In the genomic region with DNA sequence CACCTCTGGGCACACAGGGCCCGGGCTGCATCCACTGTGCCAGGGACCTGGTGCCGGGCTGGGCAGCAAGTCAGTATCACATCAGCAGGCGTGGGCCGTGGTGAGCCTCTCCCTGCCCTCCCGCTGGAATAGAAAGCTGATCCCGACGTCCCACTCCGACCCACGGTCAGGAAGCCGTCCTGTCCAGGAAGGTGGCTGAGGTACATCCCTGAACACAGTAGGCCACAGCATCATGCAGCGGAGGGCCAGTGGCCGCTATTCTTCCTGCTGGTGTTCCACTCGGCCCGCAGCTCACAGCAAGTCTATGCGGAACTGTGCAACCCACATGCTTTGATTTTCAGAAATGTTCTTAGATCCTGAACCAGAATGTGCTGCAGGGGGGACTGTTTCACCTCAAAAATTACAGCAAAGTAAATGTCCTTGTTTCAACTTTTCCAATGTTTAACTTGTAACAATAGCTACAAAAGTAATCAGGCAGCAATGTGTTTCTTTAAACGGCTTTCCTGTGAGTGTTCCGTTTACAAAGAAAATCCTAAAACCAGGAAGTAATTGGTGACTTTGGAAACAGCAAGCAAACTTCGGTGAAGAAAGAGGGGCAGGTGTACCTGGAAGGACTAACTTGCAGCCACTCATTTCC, we compare ENCODE assay signal across 8 cellular contexts. TPM values are rescaled to one million over a fixed set of nuclear protein-coding genes. Genes with fewer than 3 reads are reported as not detected.
A peak's percentile ranks its signal among the peaks of the same experiment; 100 is the strongest.
DNase-seq lines count a peak whose midpoint lies in the region; ATAC-seq and TF ChIP-seq lines count a peak whose summit lies in the region.

No MANE protein-coding gene starts in this region.

- peaks cover 2% of the 10 kb centered on the region for H3K36me3 Mint-ChIP-seq in central memory CD8-positive, alpha-beta T cell (ENCODE audit: insufficient read depth)
- H3K36me3 Mint-ChIP-seq in mesothelial cell of epicardium = no peaks in the 10 kb centered on the region

- H3K4me1 ChIP-seq in vagina = peaks cover 46% of the 10 kb centered on the region

- peaks cover 50% of the 10 kb centered on the region for H3K4me1 Mint-ChIP-seq in central memory CD8-positive, alpha-beta T cell
- H3K4me1 Mint-ChIP-seq in mesothelial cell of epicardium = peaks cover 41% of the 10 kb centered on the region

- no peak for TF ChIP-seq POLR2A in vagina (IDR thresholded peaks at IDR 0.05)

- H3K9me3 ChIP-seq in vagina = no peaks in the 10 kb centered on the region

- peak overlapping the region; percentile 90 for H3K27ac ChIP-seq in vagina

- H3K9me3 Mint-ChIP-seq in central memory CD8-positive, alpha-beta T cell = no peaks in the 10 kb centered on the region
- no peaks in the 10 kb centered on the region for H3K9me3 Mint-ChIP-seq in mesothelial cell of epicardium

- ATAC-seq in Right ventricle myocardium inferior = no peak
- ATAC-seq in central memory CD8-positive, alpha-beta T cell (replicated peaks; ENCODE audit: extremely low read depth, poor library complexity, severe bottlenecking) = no peak

- intact Hi-C loops in Right ventricle myocardium inferior (cut with DNase I) = loop anchor here (2.0 kb wide), 2 partner anchors 15 to 17 kb away; no protein-coding TSS in a partner anchor
- intact Hi-C loops in cardiac septum (cut with DNase I) = loop anchor here (1.0 kb wide), 1 partner anchor 14 kb away; no protein-coding TSS in a partner anchor
- intact Hi-C loops in vagina (cut with DNase I) = no loop called here

- H3K4me3 ChIP-seq in vagina = peak overlapping the region; percentile 67 to 93

- TF ChIP-seq CTCF in mesothelial cell of epicardium (IDR thresholded peaks at IDR 0.05; ENCODE audit: unreplicated experiment) (no peak), vagina (IDR thresholded peaks at IDR 0.05) (no peak)

- H3K36me3 ChIP-seq in vagina = no peaks in the 10 kb centered on the region

- DNase-seq in Right ventricle myocardium inferior (ENCODE audit: missing footprints) = peak; percentile 65
- no peak for DNase-seq in cardiac septum (ENCODE audit: low spot score)
- DNase-seq in central memory CD8-positive, alpha-beta T cell (ENCODE audit: low spot score in 2 of 2) = no peak
- DNase-seq in mesothelial cell of epicardium (ENCODE audit: low spot score in 2 of 2, unreplicated experiment in 2 of 2) = no peak
- no peak for DNase-seq in vagina (ENCODE audit: extremely low spot score in 2 of 2)
- DNase-seq in NK-92 treated with Interleukin-12 subunit alpha and Interleukin-12 subunit beta, amount 100 ng/mL, for 24 hours (lab: John Stamatoyannopoulos, UW) = no peak
- DNase-seq in activated effector memory CD4-positive, alpha-beta T cell treated with Interleukin-2 at 50 U/mL for 16 hours = no peak
- no peak for DNase-seq in DMS53 (lab: John Stamatoyannopoulos, UW)

- H3K27me3 ChIP-seq in vagina = no peaks in the 10 kb centered on the region

- H3K27ac Mint-ChIP-seq in central memory CD8-positive, alpha-beta T cell (ENCODE audit: low read depth) = no peak overlapping the region
- peak overlapping the region; percentile 97 for H3K27ac Mint-ChIP-seq in mesothelial cell of epicardium

- H3K27me3 Mint-ChIP-seq in central memory CD8-positive, alpha-beta T cell = no peaks in the 10 kb centered on the region
- H3K27me3 Mint-ChIP-seq in mesothelial cell of epicardium (ENCODE audit: low read depth) = peaks cover 2% of the 10 kb centered on the region

- peak overlapping the region; percentile 81 for H3K4me3 Mint-ChIP-seq in central memory CD8-positive, alpha-beta T cell
- H3K4me3 Mint-ChIP-seq in mesothelial cell of epicardium = peak overlapping the region; percentile 61

RNA-seq across cellular contexts. Expression of a gene that starts 0.7 kb away (rescaled TPM):
- total RNA-seq in Right ventricle myocardium inferior = 30.6 TPM
- 12.6 TPM for total RNA-seq in cardiac septum
- total RNA-seq in mesothelial cell of epicardium = 1.0 to 1.6 TPM (median 1.0 TPM) in 3 replicates
- 36.1 TPM for total RNA-seq in vagina

RNA-seq across cellular contexts. Expression of a gene that starts 44.2 kb away (rescaled TPM):
- total RNA-seq in Right ventricle myocardium inferior (3.6 TPM), cardiac septum (2.9 TPM), mesothelial cell of epicardium (2.1 to 2.6 TPM (median 2.4 TPM) in 3 replicates), vagina (8.3 TPM)
